11 cellular contexts compared by ENCODE assay signal in the genomic region with DNA sequence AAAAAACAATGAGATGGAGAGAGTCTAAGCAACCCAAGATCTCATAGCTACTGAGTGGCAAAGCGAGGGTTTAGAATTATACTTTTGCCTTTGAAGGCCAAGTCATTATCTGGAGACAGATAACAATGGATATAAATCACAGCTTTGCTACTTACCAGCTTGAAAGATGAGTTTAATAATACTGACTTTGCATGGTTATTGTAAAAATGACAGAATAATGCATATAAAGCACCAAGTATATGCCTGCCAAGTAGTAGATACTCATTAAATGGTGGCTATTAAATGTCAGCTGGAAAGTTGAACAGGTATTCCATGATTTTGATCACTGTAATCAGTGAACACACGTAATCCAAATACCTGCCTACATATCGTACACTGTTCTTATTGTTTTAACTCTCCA.
A peak's percentile ranks its signal among the peaks of the same experiment; 100 is the strongest.
DNase-seq lines count a peak whose midpoint lies in the region; ATAC-seq and TF ChIP-seq lines count a peak whose summit lies in the region.
"Had no signal": no experiment of that assay in that cellular context is flagged by ENCODE, and none has a peak within 500 bp of the region (broad histone marks: within the 10 kb centered on the region; RNA-seq: fewer than 3 reads in every experiment).

No MANE protein-coding gene starts in this region.

- no peak for TF ChIP-seq POLR2A in HCT116 (IDR thresholded peaks at IDR 0.05; ENCODE audit: borderline replicate concordance, extremely low read depth, insufficient read depth, insufficient read length)

- no TSS peak for BruUV-seq in HCT116 (replicated peaks; lab: Mats Ljungman, UMichigan)

- H3K27me3 ChIP-seq in HCT116 (ENCODE audit: insufficient read depth, low read length): no peaks in the 10 kb centered on the region

- TF ChIP-seq CTCF in HCT116 (IDR thresholded peaks at IDR 0.05 in 2 of 3, conservative IDR thresholded peaks at IDR 0.05 in 1 of 3; ENCODE audit: borderline replicate concordance in 1 of 3, insufficient read depth in 1 of 3, low read depth in 2 of 3, low read length in 2 of 3) (no peak), omental fat pad (IDR thresholded peaks at IDR 0.05) (no peak)

- no peaks in the 10 kb centered on the region for H3K79me2 ChIP-seq in HCT116 (ENCODE audit: insufficient read depth, low read length)

- no peaks in the 10 kb centered on the region for H3K36me3 ChIP-seq in HCT116 (ENCODE audit: control insufficient read depth in 1 of 2, insufficient read depth in 2 of 2, low read length in 2 of 2)

- no peak overlapping the region for H3K4me3 ChIP-seq in HCT116 (replicated peaks in 1 of 2; ENCODE audit: low read depth in 1 of 2, low read length in 2 of 2)
- H3K4me3 ChIP-seq: GM23248 had no signal

- POLR2A ChIA-PET in HCT116 (lab: Charles Lee): interaction anchor here (5.4 kb wide), 1 partner anchor 41 kb away, joined by 25 read pairs; no protein-coding TSS in a partner anchor

- H3K9ac ChIP-seq in HCT116 (ENCODE audit: low read length): 0 out of 2 replicates have a peak overlapping the region, but pooled peaks have one; percentile 64
- H3K9ac ChIP-seq: GM23248 had no signal

- ATAC-seq in HCT116: no peak
- no peak for ATAC-seq in omental fat pad (ENCODE audit: low FRiP score)
- ATAC-seq: CD8-positive, alpha-beta T cell; HepG2 had no signal

- H2AFZ ChIP-seq in HCT116 (ENCODE audit: low read depth, low read length, poor library complexity, severe bottlenecking): peak overlapping the region; percentile 57
- H2AFZ ChIP-seq: GM23248 had no signal

- TF ChIP-seq RAD21 in HCT116 (IDR thresholded peaks at IDR 0.05; ENCODE audit: low read depth): no peak

- H3K27ac ChIP-seq in HCT116 (ENCODE audit: low read depth, low read length) (peak overlapping the region; percentile 99), caudate nucleus (ENCODE audit: low read depth, low read length) (peak overlapping the region; percentile 6), temporal lobe (ENCODE audit: low read depth, low read length) (peak overlapping the region; percentile 25)
- H3K27ac ChIP-seq: GM23248 had no signal

- peaks cover 70 to 82% of the 10 kb centered on the region in 2 experiments for H3K4me1 ChIP-seq in HCT116 (ENCODE audit: control insufficient read depth in 1 of 2, insufficient read depth in 2 of 2, low read length in 2 of 2)
- H3K4me1 ChIP-seq: Caco-2 had no signal

- peak overlapping the region; percentile 67 for H3K4me2 ChIP-seq in HCT116 (ENCODE audit: low read length)

- H3K9me3 ChIP-seq in HCT116 (ENCODE audit: control insufficient read depth in 1 of 2, insufficient read depth in 1 of 2, low read depth in 1 of 2, low read length in 2 of 2): no peaks in the 10 kb centered on the region
- H3K9me3 ChIP-seq: Caco-2 had no signal

- no peaks in the 10 kb centered on the region for H4K20me1 ChIP-seq in HCT116 (ENCODE audit: insufficient read depth)

- no peak for DNase-seq in HCT116 (ENCODE audit: low read depth, low spot score)
- DNase-seq in caudate nucleus (lab: John Stamatoyannopoulos, UW): no peak
- DNase-seq in omental fat pad (ENCODE audit: low spot score): no peak
- no peak for DNase-seq in activated T-cell treated with anti-CD3 and anti-CD28 coated beads for 4 hours
- DNase-seq in NCI-H187 (lab: John Stamatoyannopoulos, UW): no peak
- DNase-seq: Caco-2; CD8-positive, alpha-beta T cell; DMS53; GM23248 had no signal

- intact Hi-C loops in HCT116 (cut with micrococcal nuclease): no loop called here

- RAD21 ChIA-PET in HCT116 (lab: Charles Lee; ENCODE audit: low non-redundant PET in 1 of 2, low total read pairs in 2 of 2, uncharacterized antibody in 2 of 2, unreplicated experiment in 2 of 2): no interaction called here

- CTCF ChIA-PET in HCT116 (lab: Charles Lee): no interaction called here

- H3K9me2 ChIP-seq in HCT116 (ENCODE audit: insufficient read depth): no peaks in the 10 kb centered on the region

TF ChIP-seq in HCT116, 20 proteins besides CTCF, POLR2A, EP300 and RAD21:
- TF ChIP-seq CBX3 (IDR thresholded peaks at IDR 0.05; ENCODE audit: low read depth) (0 out of 2 replicates have a peak, but pooled peaks have one; percentile 4), ZFX (IDR thresholded peaks at IDR 0.05) (no peak), SIN3A (IDR thresholded peaks at IDR 0.05; ENCODE audit: low read depth) (no peak)
TF ChIP-seq in HCT116: peak in this region for 1.

Comparison
In these comparisons a context has a peak if more than half of its experiments do, and no peak if none do; other contexts are left out.
1. H3K27ac ChIP-seq: peak in every context shown above with its lines; median percentile 99 in HCT116; 25 in temporal lobe; 6 in caudate nucleus.